ENCODE assay signal across 8 cellular contexts in the genomic region with DNA sequence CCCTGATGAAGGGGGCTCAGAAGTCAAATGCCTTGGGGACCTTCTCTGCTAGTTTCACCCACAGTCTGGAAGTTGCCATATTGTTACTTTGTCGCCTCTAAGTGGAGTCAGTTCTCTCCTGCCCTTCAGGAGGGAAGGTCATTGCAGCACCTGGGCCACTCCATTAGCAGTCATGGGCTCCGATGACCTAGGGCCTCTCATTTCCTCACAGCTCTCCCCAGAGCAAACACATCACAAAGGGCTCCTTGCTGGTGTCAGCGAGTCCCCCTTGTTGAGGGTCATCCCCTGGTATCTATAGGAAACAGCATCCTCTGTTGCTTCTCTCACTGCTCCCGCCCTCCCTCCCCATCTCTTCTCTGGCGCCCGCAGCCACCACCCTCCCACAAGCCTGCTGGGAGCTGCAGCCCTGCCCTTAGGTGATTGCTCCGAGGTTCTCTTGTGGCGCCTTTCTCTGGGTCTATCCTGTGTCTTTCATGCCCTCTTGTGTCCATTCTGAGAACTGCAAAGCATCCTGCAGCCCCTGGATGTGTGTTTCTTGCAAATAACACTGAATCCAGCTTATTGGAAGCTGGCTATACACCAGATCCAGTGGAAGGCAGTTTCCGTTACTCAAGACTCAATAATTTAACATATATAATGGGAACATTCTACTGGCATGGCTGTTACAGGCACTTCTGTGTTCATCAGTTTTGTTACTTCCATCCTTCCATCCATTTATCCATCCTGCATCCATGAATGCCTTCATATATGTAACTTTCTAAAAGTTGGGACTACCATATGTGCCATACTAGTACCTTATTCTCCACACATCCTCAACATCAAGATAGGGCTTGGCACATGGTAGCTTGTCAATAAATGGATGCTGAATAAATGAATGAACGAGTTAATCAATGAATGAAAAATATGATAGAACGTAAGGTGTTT. TPM values are rescaled to one million over a fixed set of nuclear protein-coding genes. Genes with fewer than 3 reads are reported as not detected.
DNase-seq lines count a peak whose midpoint lies in the region; ATAC-seq and TF ChIP-seq lines count a peak whose summit lies in the region.

No MANE protein-coding gene starts in this region.

- H3K4me1 ChIP-seq in esophagus muscularis mucosa: peaks cover 0 to 12% (median 6%) of the 10 kb centered on the region in 4 donors
- peaks cover 0 to 4% of the 10 kb centered on the region in 2 donors for H3K4me1 ChIP-seq in naive thymus-derived CD4-positive, alpha-beta T cell (ENCODE audit: control insufficient read depth in 2 of 2, insufficient read depth in 2 of 2, low read length in 2 of 2)

- no peaks in the 10 kb centered on the region for H3K9me3 ChIP-seq in esophagus muscularis mucosa
- no peaks in the 10 kb centered on the region for H3K9me3 ChIP-seq in naive thymus-derived CD4-positive, alpha-beta T cell (ENCODE audit: control insufficient read depth in 2 of 3, low read length in 3 of 3)

- WGBS in esophagus muscularis mucosa: 38% methylated on average over 8 of the region's 11 CpGs

- TF ChIP-seq EP300 in esophagus muscularis mucosa (IDR thresholded peaks at IDR 0.05): no peak

- peaks cover 0 to 31% (median 0%) of the 10 kb centered on the region in 4 donors for H3K27me3 ChIP-seq in esophagus muscularis mucosa
- no peaks in the 10 kb centered on the region for H3K27me3 ChIP-seq in naive thymus-derived CD4-positive, alpha-beta T cell (ENCODE audit: control insufficient read depth in 2 of 2, insufficient read depth in 2 of 2, low read length in 2 of 2)

- intact Hi-C loops in activated CD8-positive, alpha-beta T cell treated with anti-CD3 and anti-CD28 coated beads for 36 hours (cut with micrococcal nuclease): loop anchor here (5.0 kb wide), 1 partner anchor 476 kb away; no protein-coding TSS in a partner anchor
- intact Hi-C loops in esophagus muscularis mucosa (cut with DNase I): loop anchor here (2.0 to 10.0 kb wide), 2 partner anchors 59 to 475 kb away; a partner anchor contains a TSS
- intact Hi-C loops in naive thymus-derived CD4-positive, alpha-beta T cell (cut with micrococcal nuclease): loop anchor here (1.0 to 10.0 kb wide), 3 partner anchors 485 to 1299 kb away; no protein-coding TSS in a partner anchor

- no peaks in the 10 kb centered on the region for H3K9me3 Mint-ChIP-seq in activated CD8-positive, alpha-beta T cell treated with anti-CD3 and anti-CD28 coated beads for 36 hours
- H3K9me3 Mint-ChIP-seq in naive thymus-derived CD4-positive, alpha-beta T cell: peaks cover 0 to 1% (median 0%) of the 10 kb centered on the region in 11 donors

- no peaks in the 10 kb centered on the region for H3K36me3 ChIP-seq in esophagus muscularis mucosa
- H3K36me3 ChIP-seq in naive thymus-derived CD4-positive, alpha-beta T cell (ENCODE audit: control insufficient read depth in 2 of 3, insufficient read depth in 3 of 3, low read length in 3 of 3): no peaks in the 10 kb centered on the region

- POLR2A ChIA-PET in activated CD8-positive, alpha-beta T cell treated with anti-CD3 and anti-CD28 coated beads for 36 hours (lab: Charles Lee): interaction anchor here (0.5 kb wide), 1 partner anchor 409 kb away, joined by 3 read pairs; no protein-coding TSS in a partner anchor
- POLR2A ChIA-PET in naive thymus-derived CD4-positive, alpha-beta T cell (lab: Charles Lee): no interaction called here

- no peaks in the 10 kb centered on the region for H3K4me1 Mint-ChIP-seq in activated CD8-positive, alpha-beta T cell treated with anti-CD3 and anti-CD28 coated beads for 36 hours (ENCODE audit: low read depth)
- peaks cover 0 to 6% (median 0%) of the 10 kb centered on the region in 7 donors for H3K4me1 Mint-ChIP-seq in naive thymus-derived CD4-positive, alpha-beta T cell

- TF ChIP-seq CTCF in activated CD8-positive, alpha-beta T cell treated with anti-CD3 and anti-CD28 coated beads for 36 hours (IDR thresholded peaks at IDR 0.05): peak; percentile 81
- peak; percentile 66 to 92 (median 74) for TF ChIP-seq CTCF in esophagus muscularis mucosa (IDR thresholded peaks at IDR 0.05)

- no peak overlapping the region for H3K4me3 ChIP-seq in esophagus muscularis mucosa
- no peak overlapping the region for H3K4me3 ChIP-seq in naive thymus-derived CD4-positive, alpha-beta T cell (ENCODE audit: low read length)

- no peak for TF ChIP-seq POLR2A in esophagus muscularis mucosa (IDR thresholded peaks at IDR 0.05; ENCODE audit: low read depth)

- DNase-seq in Daoy (ENCODE audit: low read depth) (peak; percentile 63), HK-2 (ENCODE audit: unreplicated experiment) (peak; percentile 48), NCI-H774 (lab: John Stamatoyannopoulos, UW) (peak; percentile 83), esophagus muscularis mucosa (ENCODE audit: extremely low spot score) (no peak), superior temporal gyrus (ENCODE audit: extremely low spot score) (peak; percentile 88)
- peak; percentile 65 for DNase-seq in activated CD8-positive, alpha-beta T cell treated with anti-CD3 and anti-CD28 coated beads for 36 hours
- DNase-seq in naive thymus-derived CD4-positive, alpha-beta T cell: peak in 7 of 9 donors; percentile 3 to 54 (median 37)

- ATAC-seq in activated CD8-positive, alpha-beta T cell treated with anti-CD3 and anti-CD28 coated beads for 36 hours: peak; percentile 88
- peak; percentile 67 for ATAC-seq in naive thymus-derived CD4-positive, alpha-beta T cell
- no peak for ATAC-seq in HG02885 (IDR thresholded peaks at IDR 0.05; ENCODE audit: poor library complexity, unreplicated experiment)

- H3K27me3 Mint-ChIP-seq in activated CD8-positive, alpha-beta T cell treated with anti-CD3 and anti-CD28 coated beads for 36 hours: peaks cover 17% of the 10 kb centered on the region
- H3K27me3 Mint-ChIP-seq in naive thymus-derived CD4-positive, alpha-beta T cell: peaks cover 11 to 29% (median 19%) of the 10 kb centered on the region in 5 donors

- H3K36me3 Mint-ChIP-seq in activated CD8-positive, alpha-beta T cell treated with anti-CD3 and anti-CD28 coated beads for 36 hours (ENCODE audit: low read depth): no peaks in the 10 kb centered on the region
- no peaks in the 10 kb centered on the region for H3K36me3 Mint-ChIP-seq in naive thymus-derived CD4-positive, alpha-beta T cell

- CTCF ChIA-PET in activated CD8-positive, alpha-beta T cell treated with anti-CD3 and anti-CD28 coated beads for 36 hours (lab: Charles Lee): interaction anchor here (0.8 to 4.9 kb wide), 9 partner anchors 9 to 536 kb away, joined by 3 to 106 read pairs (median 5); no protein-coding TSS in a partner anchor
- CTCF ChIA-PET in naive thymus-derived CD4-positive, alpha-beta T cell (lab: Charles Lee): interaction anchor here (1.9 kb wide), 1 partner anchor 476 kb away, joined by 7 read pairs; no protein-coding TSS in a partner anchor

- no peak overlapping the region for H3K27ac Mint-ChIP-seq in activated CD8-positive, alpha-beta T cell treated with anti-CD3 and anti-CD28 coated beads for 36 hours
- H3K27ac Mint-ChIP-seq in naive thymus-derived CD4-positive, alpha-beta T cell: no peak overlapping the region

- no peak overlapping the region for H3K27ac ChIP-seq in esophagus muscularis mucosa (replicated peaks in 1 of 4)
- H3K27ac ChIP-seq in naive thymus-derived CD4-positive, alpha-beta T cell (ENCODE audit: low read depth, low read length): no peak overlapping the region

- H3K4me3 Mint-ChIP-seq in activated CD8-positive, alpha-beta T cell treated with anti-CD3 and anti-CD28 coated beads for 36 hours: no peak overlapping the region
- peak overlapping the region in 1 of 10 donors; percentile 22 for H3K4me3 Mint-ChIP-seq in naive thymus-derived CD4-positive, alpha-beta T cell

RNA-seq across cellular contexts. Expression of a gene that starts 21.2 kb away (rescaled TPM):
- 0.18 TPM in 1 of 2 replicates, not detected in the other for total RNA-seq in Daoy (2014; rRNA removed; shearing (Covaris generic))
- not detected for total RNA-seq in activated CD8-positive, alpha-beta T cell treated with anti-CD3 and anti-CD28 coated beads for 36 hours
- not detected for total RNA-seq in esophagus muscularis mucosa
- not detected for total RNA-seq in naive thymus-derived CD4-positive, alpha-beta T cell
- polyA plus RNA-seq in naive thymus-derived CD4-positive, alpha-beta T cell: not detected

RNA-seq across cellular contexts. Expression of a gene that starts 26.0 kb away (rescaled TPM):
- 0.91 and 3.2 TPM in 2 replicates for total RNA-seq in Daoy (2014; rRNA removed; shearing (Covaris generic))
- not detected for total RNA-seq in activated CD8-positive, alpha-beta T cell treated with anti-CD3 and anti-CD28 coated beads for 36 hours
- 1 to 10 TPM; 1.6 to 6.1 (median 3.7) TPM for total RNA-seq in esophagus muscularis mucosa
- total RNA-seq in naive thymus-derived CD4-positive, alpha-beta T cell: not detected
- not detected for polyA plus RNA-seq in naive thymus-derived CD4-positive, alpha-beta T cell

RNA-seq across cellular contexts. Expression of a gene that starts 30.9 kb away (rescaled TPM):
- total RNA-seq in Daoy (2014; rRNA removed; shearing (Covaris generic)): not detected in 2 replicates
- not detected for total RNA-seq in activated CD8-positive, alpha-beta T cell treated with anti-CD3 and anti-CD28 coated beads for 36 hours
- not detected for total RNA-seq in esophagus muscularis mucosa
- total RNA-seq in naive thymus-derived CD4-positive, alpha-beta T cell: not detected
- not detected for polyA plus RNA-seq in naive thymus-derived CD4-positive, alpha-beta T cell

RNA-seq across cellular contexts. Expression of a gene that starts 56.1 kb away (rescaled TPM):
- total RNA-seq in Daoy (2014; rRNA removed; shearing (Covaris generic)): not detected in 2 replicates
- total RNA-seq in activated CD8-positive, alpha-beta T cell treated with anti-CD3 and anti-CD28 coated beads for 36 hours: not detected
- not detected for total RNA-seq in esophagus muscularis mucosa
- not detected for total RNA-seq in naive thymus-derived CD4-positive, alpha-beta T cell
- polyA plus RNA-seq in naive thymus-derived CD4-positive, alpha-beta T cell: not detected
